18 cellular contexts compared by ENCODE assay signal in the genomic region with DNA sequence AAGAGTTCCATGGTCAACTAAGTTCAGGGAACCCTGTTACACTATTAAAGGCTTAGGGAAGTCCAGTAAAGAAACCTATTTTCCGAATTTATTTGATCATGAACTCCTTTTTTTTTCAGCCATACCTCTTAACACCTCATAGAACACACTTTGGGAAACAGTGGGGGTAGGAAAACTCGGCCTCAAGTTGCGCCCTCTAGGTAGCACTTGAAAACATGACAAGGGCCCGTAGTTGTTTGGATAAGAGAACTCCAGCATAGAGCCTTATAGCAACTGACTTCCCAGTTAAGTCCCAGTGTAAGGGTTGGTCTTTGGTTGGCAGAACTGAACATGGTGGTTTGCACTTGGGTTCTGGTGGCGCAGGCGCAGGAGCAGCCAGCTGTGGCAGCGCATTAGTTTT. TPM values are rescaled to one million over a fixed set of nuclear protein-coding genes. Genes with fewer than 3 reads are reported as not detected.
A peak's percentile ranks its signal among the peaks of the same experiment; 100 is the strongest.
DNase-seq lines count a peak whose midpoint lies in the region; ATAC-seq, FAIRE-seq and TF ChIP-seq lines count a peak whose summit lies in the region.
"Had no signal": no experiment of that assay in that cellular context is flagged by ENCODE, and none has a peak within 500 bp of the region (broad histone marks: within the 10 kb centered on the region; RNA-seq: fewer than 3 reads in every experiment).

No MANE protein-coding gene starts in this region.

- no peak overlapping the region for H2BK15ac ChIP-seq in H9 (ENCODE audit: low read depth, low read length)

- no peak overlapping the region for H3T11ph ChIP-seq in H9 (ENCODE audit: low read length)

- H2AK5ac ChIP-seq in H9 (ENCODE audit: insufficient read length, low read length) = no peak overlapping the region

- peaks cover 62% of the 10 kb centered on the region for H3K4me1 Mint-ChIP-seq in activated naive CD8-positive, alpha-beta T cell (ENCODE audit: low read depth)
- H3K4me1 Mint-ChIP-seq in activated naive CD8-positive, alpha-beta T cell treated with anti-CD3 and anti-CD28 coated beads, Interleukin-2, amount 50 U/mL, for 24 hours = peaks cover 66% of the 10 kb centered on the region
- peaks cover 2 to 3% of the 10 kb centered on the region in 2 experiments; a peak in 1 of 4 replicates for H3K4me1 Mint-ChIP-seq in H9

- peaks cover 3% of the 10 kb centered on the region for H3K9me1 ChIP-seq in K562 (ENCODE audit: control insufficient read depth, insufficient read depth, low read length)

- TF ChIP-seq EP300 in K562 (IDR thresholded peaks at IDR 0.05; ENCODE audit: low read length) = no peak

- no peak overlapping the region for H3K56ac ChIP-seq in H9 (ENCODE audit: insufficient read length, low read depth, low read length)

- H2BK12ac ChIP-seq in H9 (ENCODE audit: insufficient read length, low read depth, low read length) = no peak overlapping the region

- H3K23me2 ChIP-seq in H9 (ENCODE audit: insufficient read length, low read depth, low read length, poor library complexity, severe bottlenecking) = no peaks in the 10 kb centered on the region

- BruUV-seq in K562 (replicated peaks; lab: Mats Ljungman, UMichigan) = TSS peak; percentile 4

- H3K4me3 ChIP-seq in K562 (no peak overlapping the region), neutrophil (ENCODE audit: low read depth in 1 of 2, low read length in 1 of 2) (no peak overlapping the region), right atrium auricular region (no peak overlapping the region)
- H3K4me3 ChIP-seq: SJSA1 had no signal

- no peaks in the 10 kb centered on the region for H3K79me1 ChIP-seq in H9 (ENCODE audit: insufficient read depth, low read depth, low read length, poor library complexity, severe bottlenecking)

- H3K14ac ChIP-seq in H9 (ENCODE audit: insufficient read depth, low read length) = no peak overlapping the region

- no peak for DNase-seq in activated naive CD8-positive, alpha-beta T cell treated with anti-CD3 and anti-CD28 coated beads, Interleukin-2, amount 50 U/mL, for 24 hours
- DNase-seq in H9 = no peak
- DNase-seq in K562 (ENCODE audit: extremely low read depth in 1 of 4, low spot score in 3 of 4) = no peak
- no peak for DNase-seq in putamen (ENCODE audit: low spot score)
- DNase-seq in right atrium auricular region (ENCODE audit: low spot score) = no peak
- no peak for DNase-seq in HK-2 (ENCODE audit: unreplicated experiment)
- DNase-seq: C1 segment of cervical spinal cord, DMS 273 treated with DMSO at 0.1 percent for 48 hours, MV-4-11, NCI-H1417, NCI-H1930, NCI-H2171, NCI-H446 treated with DMSO at 0.1 percent for 48 hours, NCI-H748 treated with DMSO at 0.1 percent for 48 hours had no signal

- H3K4ac ChIP-seq in H9 (ENCODE audit: low read depth, low read length) = no peak overlapping the region

- WGBS in H9 (ENCODE audit: extremely low coverage, insufficient read length, low lambda C conversion rate) = no CpG with 5 or more reads among the region's 7 CpGs
- WGBS in K562 (ENCODE audit: insufficient coverage, low coverage, missing lambda C conversion rate) = 96% methylated on average over 5 of the region's 7 CpGs

- H3K27me3 Mint-ChIP-seq in activated naive CD8-positive, alpha-beta T cell = no peaks in the 10 kb centered on the region
- no peaks in the 10 kb centered on the region for H3K27me3 Mint-ChIP-seq in activated naive CD8-positive, alpha-beta T cell treated with anti-CD3 and anti-CD28 coated beads, Interleukin-2, amount 50 U/mL, for 24 hours
- no peaks in the 10 kb centered on the region for H3K27me3 Mint-ChIP-seq in H9 (ENCODE audit: low read depth)

- H3K27me3 ChIP-seq in H9 (ENCODE audit: insufficient read depth, low read length) (no peaks in the 10 kb centered on the region), K562 (ENCODE audit: control insufficient read depth in 2 of 2, insufficient read depth in 2 of 2, low read length in 2 of 2) (no peaks in the 10 kb centered on the region), neutrophil (no peaks in the 10 kb centered on the region), right atrium auricular region (no peaks in the 10 kb centered on the region)
- H3K27me3 ChIP-seq: SJSA1 had no signal

- no peak overlapping the region for H3K18ac ChIP-seq in H9 (ENCODE audit: insufficient read length, low read depth, low read length)

- in situ Hi-C loops in K562 (cut with MboI) = no loop called here

- no peak for TF ChIP-seq RAD21 in K562 (CRISPR knock-in tag; conservative IDR thresholded peaks at IDR 0.05 in 1 of 2, IDR thresholded peaks at IDR 0.05 in 1 of 2)

- intact Hi-C loops in K562 (cut with micrococcal nuclease) = no loop called here

- no peak overlapping the region for H2BK20ac ChIP-seq in H9 (ENCODE audit: low read depth, low read length, poor library complexity, severe bottlenecking)

- no peak overlapping the region for H2BK120ac ChIP-seq in H9 (ENCODE audit: low read depth, low read length, poor library complexity, severe bottlenecking)

- TF ChIP-seq CTCF in H9 (conservative IDR thresholded peaks at IDR 0.05) (peak; percentile 43; the same call in 2 of the 3 replicates), K562 (IDR thresholded peaks at IDR 0.05 in 2 of 3, conservative IDR thresholded peaks at IDR 0.05 in 1 of 3; ENCODE audit: insufficient read depth in 2 of 3, low read depth in 1 of 3, low read length in 3 of 3) (no peak), neutrophil (IDR thresholded peaks at IDR 0.05) (no peak), right atrium auricular region (IDR thresholded peaks at IDR 0.05) (no peak)

- H3K27ac Mint-ChIP-seq in activated naive CD8-positive, alpha-beta T cell = peak overlapping the region; percentile 58
- H3K27ac Mint-ChIP-seq in activated naive CD8-positive, alpha-beta T cell treated with anti-CD3 and anti-CD28 coated beads, Interleukin-2, amount 50 U/mL, for 24 hours = no peak overlapping the region
- no peak overlapping the region for H3K27ac Mint-ChIP-seq in H9

- no peaks in the 10 kb centered on the region for H3K9me3 Mint-ChIP-seq in activated naive CD8-positive, alpha-beta T cell (ENCODE audit: low read depth)
- no peaks in the 10 kb centered on the region for H3K9me3 Mint-ChIP-seq in activated naive CD8-positive, alpha-beta T cell treated with anti-CD3 and anti-CD28 coated beads, Interleukin-2, amount 50 U/mL, for 24 hours
- peaks cover 51 to 53% of the 10 kb centered on the region in 2 experiments for H3K9me3 Mint-ChIP-seq in H9

- H4K5ac ChIP-seq in H9 (ENCODE audit: insufficient read length, low read depth, low read length) = no peak overlapping the region

- CTCF ChIA-PET in K562 (lab: Yijun Ruan, JAX; ENCODE audit: low intra/inter-chr PET ratio) = no interaction called here

- no peak overlapping the region for H3K23ac ChIP-seq in H9 (ENCODE audit: insufficient read length, low read depth, low read length)

- FAIRE-seq in K562 (lab: Jason Lieb, UNC) = no peak
- FAIRE-seq: A204.1 had no signal

- H4K20me1 ChIP-seq in H9 (ENCODE audit: control insufficient read depth, insufficient read depth, insufficient read length) (no peaks in the 10 kb centered on the region), K562 (replicated peaks; ENCODE audit: control insufficient read depth, insufficient read depth, low read length) (peaks cover 11% of the 10 kb centered on the region; the same call in 1 of the 2 replicates)

- H3K4me2 ChIP-seq in H9 (ENCODE audit: insufficient read depth, insufficient read length, low read length) = no peak overlapping the region
- H3K4me2 ChIP-seq in K562 (ENCODE audit: insufficient read depth, low read length) = no peak overlapping the region

- no peak overlapping the region for H2AFZ ChIP-seq in H9 (ENCODE audit: low read length)
- no peak overlapping the region for H2AFZ ChIP-seq in K562 (ENCODE audit: low read depth, low read length)

- no peak overlapping the region for H4K91ac ChIP-seq in H9 (ENCODE audit: insufficient read length, low read depth, low read length)

- H3K79me2 ChIP-seq in H9 (ENCODE audit: insufficient read depth, low read length) (peaks cover 12% of the 10 kb centered on the region; the same call in 1 of the 2 replicates), K562 (ENCODE audit: control insufficient read depth, insufficient read depth, low read length) (peaks cover 65% of the 10 kb centered on the region)

- H3K9ac ChIP-seq in H9 (ENCODE audit: extremely low read depth, insufficient read length, low read length) = no peak overlapping the region
- no peak overlapping the region for H3K9ac ChIP-seq in K562 (ENCODE audit: insufficient read depth in 1 of 2, low read depth in 2 of 2, low read length in 2 of 2)

- TF ChIP-seq POLR2A in K562 (conservative IDR thresholded peaks at IDR 0.05) = no peak

- H4K8ac ChIP-seq in H9 (replicated peaks; ENCODE audit: insufficient read length, low read depth, low read length) = no peak overlapping the region

- H3K9me3 ChIP-seq in H9 (ENCODE audit: control insufficient read depth, low read depth, low read length) (peaks cover 21% of the 10 kb centered on the region), K562 (replicated peaks; ENCODE audit: control insufficient read depth, insufficient read depth, low read depth, low read length) (no peaks in the 10 kb centered on the region), neutrophil (no peaks in the 10 kb centered on the region), right atrium auricular region (no peaks in the 10 kb centered on the region)
- H3K9me3 ChIP-seq: SJSA1 had no signal

- H3K4me1 ChIP-seq in H9 (ENCODE audit: insufficient read depth, low read length) (no peaks in the 10 kb centered on the region), K562 (replicated peaks in 1 of 2; ENCODE audit: control insufficient read depth in 2 of 2, insufficient read depth in 2 of 2, low read length in 2 of 2) (no peaks in the 10 kb centered on the region), neutrophil (ENCODE audit: control insufficient read depth in 1 of 2, insufficient read depth in 1 of 2, low read depth in 1 of 2, low read length in 1 of 2) (peaks cover 34 to 42% of the 10 kb centered on the region in 2 experiments), right atrium auricular region (peaks cover 0 to 15% of the 10 kb centered on the region in 2 donors)

- H3K27ac ChIP-seq in H9 (ENCODE audit: insufficient read length, low read depth, low read length) = no peak overlapping the region
- H3K27ac ChIP-seq in K562 (ENCODE audit: extremely low read depth, low read depth, low read length) = no peak overlapping the region
- H3K27ac ChIP-seq in neutrophil = peak overlapping the region; percentile 65
- no peak overlapping the region for H3K27ac ChIP-seq in right atrium auricular region
- H3K27ac ChIP-seq: SJSA1 had no signal

- H2BK5ac ChIP-seq in H9 (ENCODE audit: insufficient read length, low read length) = no peak overlapping the region

- H3K36me3 Mint-ChIP-seq in activated naive CD8-positive, alpha-beta T cell = peaks cover 10% of the 10 kb centered on the region
- H3K36me3 Mint-ChIP-seq in activated naive CD8-positive, alpha-beta T cell treated with anti-CD3 and anti-CD28 coated beads, Interleukin-2, amount 50 U/mL, for 24 hours (ENCODE audit: low read depth) = peaks cover 57% of the 10 kb centered on the region
- H3K36me3 Mint-ChIP-seq in H9 (ENCODE audit: insufficient read depth in 1 of 3, low read depth in 3 of 3) = peaks cover 29 to 68% (median 65%) of the 10 kb centered on the region in 3 experiments

- POLR2A ChIA-PET in K562 (lab: Yijun Ruan, JAX) = interaction anchor here (0.7 kb wide), 1 partner anchor 14 kb away, joined by 3 read pairs; a partner anchor contains a TSS

- ATAC-seq in activated naive CD8-positive, alpha-beta T cell treated with anti-CD3 and anti-CD28 coated beads, Interleukin-2, amount 50 U/mL, for 24 hours = no peak
- ATAC-seq in K562 = peak; percentile 43; the same call in 2 of the 3 replicates

- peaks cover 89% of the 10 kb centered on the region for H3K36me3 ChIP-seq in K562 (ENCODE audit: control insufficient read depth, insufficient read depth, low read length)
- H3K36me3 ChIP-seq in neutrophil = peaks cover 28% of the 10 kb centered on the region
- peaks cover 37% of the 10 kb centered on the region for H3K36me3 ChIP-seq in right atrium auricular region

- H3K4me3 Mint-ChIP-seq in activated naive CD8-positive, alpha-beta T cell = no peak overlapping the region
- no peak overlapping the region for H3K4me3 Mint-ChIP-seq in activated naive CD8-positive, alpha-beta T cell treated with anti-CD3 and anti-CD28 coated beads, Interleukin-2, amount 50 U/mL, for 24 hours
- no peak overlapping the region for H3K4me3 Mint-ChIP-seq in H9

RNA-seq across cellular contexts. Expression of a gene that starts 14.4 kb away (rescaled TPM):
- total RNA-seq in H9 (2021) (108 and 116 TPM in 2 replicates), K562 (2014; rRNA removed) (70.4 and 71.3 TPM in 2 replicates), K562 (2014; rRNA removed; fragmentation: Illumina TruSeq; extraction: Trizol) (117 and 133 TPM in 2 replicates), K562 (2015; rRNA removed; fragmentation: Illumina TruSeq; extraction: Trizol) (91.0 and 97.3 TPM in 2 replicates), K562 (2021) (141 and 153 TPM in 2 replicates), right atrium auricular region (10 to 100 TPM; 50.8 to 54.0 TPM)
- 1,185 and 1,554 TPM in 2 replicates for total RNA-seq in K562 (2011; cell fraction: chromatin; rRNA removed; ENCODE audit: low replicate concordance)
- 474 and 611 TPM in 2 replicates for total RNA-seq in K562 (2011; cell fraction: nucleolus; rRNA removed)
- total RNA-seq in K562 (2011; cell fraction: nucleoplasm; rRNA removed) = 824 and 884 TPM in 2 replicates
- polyA plus RNA-seq in K562 (2011; rRNA removed) (347 and 456 TPM in 2 replicates), K562 (2014; fragmentation: Illumina TruSeq; extraction: Trizol) (109 and 121 TPM in 2 replicates), K562 (2014; fragmentation: Nextera tagmentation; extraction: Ambion mirVana) (10 to 100 TPM; 38.9 to 52.6 TPM), K562 (2014; rRNA removed) (170 and 211 TPM in 2 replicates)
- polyA plus RNA-seq in K562 (2011; cell fraction: cytosol; rRNA removed) = 120 and 206 TPM in 2 replicates
- 2,701 and 3,076 TPM in 2 replicates for polyA plus RNA-seq in K562 (2011; cell fraction: nucleus; rRNA removed)
- polyA plus RNA-seq in K562 (2012) = 69.5 and 342 TPM in 2 replicates
- polyA minus RNA-seq in K562 (2011; rRNA and poly(A)+ RNA removed) = 304 and 422 TPM in 2 replicates
- 67.6 and 73.0 TPM in 2 replicates for polyA minus RNA-seq in K562 (2011; cell fraction: cytosol; rRNA and poly(A)+ RNA removed)
- 450 and 778 TPM in 2 replicates for polyA minus RNA-seq in K562 (2011; cell fraction: nucleus; rRNA and poly(A)+ RNA removed)

RNA-seq across cellular contexts. Expression of a gene that starts 30.9 kb away (rescaled TPM):
- total RNA-seq in H9 (2021) (0.48 and 0.96 TPM in 2 replicates), K562 (2014; rRNA removed) (0.45 and 0.86 TPM in 2 replicates), K562 (2014; rRNA removed; fragmentation: Illumina TruSeq; extraction: Trizol) (0.77 and 0.87 TPM in 2 replicates), K562 (2015; rRNA removed; fragmentation: Illumina TruSeq; extraction: Trizol) (1.2 and 1.4 TPM in 2 replicates), K562 (2021) (0.47 and 0.58 TPM in 2 replicates), right atrium auricular region (1 to 10 TPM in 1 of 2 donors, under 1 TPM in 1; 0.48 to 3.0 TPM)
- total RNA-seq in K562 (2011; cell fraction: chromatin; rRNA removed; ENCODE audit: low replicate concordance) = 2.2 and 4.0 TPM in 2 replicates
- total RNA-seq in K562 (2011; cell fraction: nucleolus; rRNA removed) = 0.67 and 1.8 TPM in 2 replicates
- 1.1 and 1.8 TPM in 2 replicates for total RNA-seq in K562 (2011; cell fraction: nucleoplasm; rRNA removed)
- polyA plus RNA-seq in K562 (2011; rRNA removed) (0.85 and 1.3 TPM in 2 replicates), K562 (2014; fragmentation: Illumina TruSeq; extraction: Trizol) (0.42 and 1.1 TPM in 2 replicates), K562 (2014; fragmentation: Nextera tagmentation; extraction: Ambion mirVana) (under 1 TPM; 0.27 to 0.64 TPM), K562 (2014; rRNA removed) (1.3 and 1.5 TPM in 2 replicates)
- polyA plus RNA-seq in K562 (2011; cell fraction: cytosol; rRNA removed) = 0.15 and 0.66 TPM in 2 replicates
- polyA plus RNA-seq in K562 (2011; cell fraction: nucleus; rRNA removed) = 2.3 and 6.8 TPM in 2 replicates
- polyA plus RNA-seq in K562 (2012) = 0.49 and 2.3 TPM in 2 replicates
- polyA minus RNA-seq in K562 (2011; rRNA and poly(A)+ RNA removed) = 0.56 and 1.6 TPM in 2 replicates
- polyA minus RNA-seq in K562 (2011; cell fraction: cytosol; rRNA and poly(A)+ RNA removed) = not detected in 2 replicates
- polyA minus RNA-seq in K562 (2011; cell fraction: nucleus; rRNA and poly(A)+ RNA removed) = 0.67 and 2.2 TPM in 2 replicates
